ENCODE assay signal across 1 cellular context in the genomic region with DNA sequence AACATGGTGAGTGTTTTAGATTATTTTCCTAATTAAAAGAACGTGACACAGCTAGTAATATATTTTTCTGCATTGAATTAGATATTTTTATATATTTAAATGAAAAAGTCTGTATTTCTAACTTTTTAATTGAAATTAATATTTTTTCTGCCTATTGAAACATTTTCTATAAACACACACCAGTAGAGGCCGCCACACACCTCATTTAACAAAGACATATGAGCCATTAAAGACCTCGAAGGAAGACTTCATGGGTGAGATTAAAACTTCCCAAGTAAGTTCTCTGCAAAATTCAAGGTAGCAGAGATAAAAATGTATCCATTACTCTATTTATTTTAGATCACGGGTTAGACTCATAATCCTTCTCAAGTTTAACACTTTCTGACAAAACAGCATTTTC.
TF ChIP-seq lines count a peak whose summit lies in the region.

No MANE protein-coding gene starts in this region.

TF ChIP-seq in GM12878, 131 proteins besides CTCF, POLR2A, EP300 and RAD21:
- TF ChIP-seq, protein P1, sequence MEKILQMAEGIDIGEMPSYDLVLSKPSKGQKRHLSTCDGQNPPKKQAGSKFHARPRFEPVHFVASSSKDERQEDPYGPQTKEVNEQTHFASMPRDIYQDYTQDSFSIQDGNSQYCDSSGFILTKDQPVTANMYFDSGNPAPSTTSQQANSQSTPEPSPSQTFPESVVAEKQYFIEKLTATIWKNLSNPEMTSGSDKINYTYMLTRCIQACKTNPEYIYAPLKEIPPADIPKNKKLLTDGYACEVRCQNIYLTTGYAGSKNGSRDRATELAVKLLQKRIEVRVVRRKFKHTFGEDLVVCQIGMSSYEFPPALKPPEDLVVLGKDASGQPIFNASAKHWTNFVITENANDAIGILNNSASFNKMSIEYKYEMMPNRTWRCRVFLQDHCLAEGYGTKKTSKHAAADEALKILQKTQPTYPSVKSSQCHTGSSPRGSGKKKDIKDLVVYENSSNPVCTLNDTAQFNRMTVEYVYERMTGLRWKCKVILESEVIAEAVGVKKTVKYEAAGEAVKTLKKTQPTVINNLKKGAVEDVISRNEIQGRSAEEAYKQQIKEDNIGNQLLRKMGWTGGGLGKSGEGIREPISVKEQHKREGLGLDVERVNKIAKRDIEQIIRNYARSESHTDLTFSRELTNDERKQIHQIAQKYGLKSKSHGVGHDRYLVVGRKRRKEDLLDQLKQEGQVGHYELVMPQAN (conservative IDR thresholded peaks at IDR 0.05) = no peak
- TF ChIP-seq WRNIP1 (IDR thresholded peaks at IDR 0.05; ENCODE audit: borderline replicate concordance, low read depth, low read length) (no peak), SMC3 (IDR thresholded peaks at IDR 0.05; ENCODE audit: borderline replicate concordance, low read length) (0 out of 2 replicates have a peak, but pooled peaks have one; percentile 13)
- TF ChIP-seq, protein P2, sequence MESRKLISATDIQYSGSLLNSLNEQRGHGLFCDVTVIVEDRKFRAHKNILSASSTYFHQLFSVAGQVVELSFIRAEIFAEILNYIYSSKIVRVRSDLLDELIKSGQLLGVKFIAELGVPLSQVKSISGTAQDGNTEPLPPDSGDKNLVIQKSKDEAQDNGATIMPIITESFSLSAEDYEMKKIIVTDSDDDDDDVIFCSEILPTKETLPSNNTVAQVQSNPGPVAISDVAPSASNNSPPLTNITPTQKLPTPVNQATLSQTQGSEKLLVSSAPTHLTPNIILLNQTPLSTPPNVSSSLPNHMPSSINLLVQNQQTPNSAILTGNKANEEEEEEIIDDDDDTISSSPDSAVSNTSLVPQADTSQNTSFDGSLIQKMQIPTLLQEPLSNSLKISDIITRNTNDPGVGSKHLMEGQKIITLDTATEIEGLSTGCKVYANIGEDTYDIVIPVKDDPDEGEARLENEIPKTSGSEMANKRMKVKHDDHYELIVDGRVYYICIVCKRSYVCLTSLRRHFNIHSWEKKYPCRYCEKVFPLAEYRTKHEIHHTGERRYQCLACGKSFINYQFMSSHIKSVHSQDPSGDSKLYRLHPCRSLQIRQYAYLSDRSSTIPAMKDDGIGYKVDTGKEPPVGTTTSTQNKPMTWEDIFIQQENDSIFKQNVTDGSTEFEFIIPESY (IDR thresholded peaks at IDR 0.05) = no peak
